In genomic region chr18:77984178-77984577, GRCh38 we compare ENCODE assay signal across 1 cellular context.
TF ChIP-seq lines count a peak whose summit lies in the region.

No MANE protein-coding gene starts in this region.

TF ChIP-seq in K562, 482 proteins besides CTCF, POLR2A, EP300 and RAD21 (continued from another document):
- TF ChIP-seq ZNF395 (CRISPR knock-in tag; IDR thresholded peaks at IDR 0.05) (no peak), LCOR (CRISPR knock-in tag; IDR thresholded peaks at IDR 0.05) (no peak)
TF ChIP-seq in K562: peak in this region for 5.
